In genomic region chr14:49892301-49892635, GRCh38 we compare ENCODE assay signal across 1 cellular context.
TF ChIP-seq lines count a peak whose summit lies in the region.

No MANE protein-coding gene starts in this region.

TF ChIP-seq in HepG2, 621 proteins besides CTCF, POLR2A, EP300 and RAD21 (continued from another document and continues in another):
- no peak for TF ChIP-seq ZNF546 (CRISPR knock-in tag; conservative IDR thresholded peaks at IDR 0.05)
- TF ChIP-seq TBX2 (CRISPR knock-in tag; IDR thresholded peaks at IDR 0.05; ENCODE audit: borderline replicate concordance) = no peak
- TF ChIP-seq MYNN (CRISPR knock-in tag; IDR thresholded peaks at IDR 0.05; ENCODE audit: low read depth) = no peak
- TF ChIP-seq, protein P1, sequence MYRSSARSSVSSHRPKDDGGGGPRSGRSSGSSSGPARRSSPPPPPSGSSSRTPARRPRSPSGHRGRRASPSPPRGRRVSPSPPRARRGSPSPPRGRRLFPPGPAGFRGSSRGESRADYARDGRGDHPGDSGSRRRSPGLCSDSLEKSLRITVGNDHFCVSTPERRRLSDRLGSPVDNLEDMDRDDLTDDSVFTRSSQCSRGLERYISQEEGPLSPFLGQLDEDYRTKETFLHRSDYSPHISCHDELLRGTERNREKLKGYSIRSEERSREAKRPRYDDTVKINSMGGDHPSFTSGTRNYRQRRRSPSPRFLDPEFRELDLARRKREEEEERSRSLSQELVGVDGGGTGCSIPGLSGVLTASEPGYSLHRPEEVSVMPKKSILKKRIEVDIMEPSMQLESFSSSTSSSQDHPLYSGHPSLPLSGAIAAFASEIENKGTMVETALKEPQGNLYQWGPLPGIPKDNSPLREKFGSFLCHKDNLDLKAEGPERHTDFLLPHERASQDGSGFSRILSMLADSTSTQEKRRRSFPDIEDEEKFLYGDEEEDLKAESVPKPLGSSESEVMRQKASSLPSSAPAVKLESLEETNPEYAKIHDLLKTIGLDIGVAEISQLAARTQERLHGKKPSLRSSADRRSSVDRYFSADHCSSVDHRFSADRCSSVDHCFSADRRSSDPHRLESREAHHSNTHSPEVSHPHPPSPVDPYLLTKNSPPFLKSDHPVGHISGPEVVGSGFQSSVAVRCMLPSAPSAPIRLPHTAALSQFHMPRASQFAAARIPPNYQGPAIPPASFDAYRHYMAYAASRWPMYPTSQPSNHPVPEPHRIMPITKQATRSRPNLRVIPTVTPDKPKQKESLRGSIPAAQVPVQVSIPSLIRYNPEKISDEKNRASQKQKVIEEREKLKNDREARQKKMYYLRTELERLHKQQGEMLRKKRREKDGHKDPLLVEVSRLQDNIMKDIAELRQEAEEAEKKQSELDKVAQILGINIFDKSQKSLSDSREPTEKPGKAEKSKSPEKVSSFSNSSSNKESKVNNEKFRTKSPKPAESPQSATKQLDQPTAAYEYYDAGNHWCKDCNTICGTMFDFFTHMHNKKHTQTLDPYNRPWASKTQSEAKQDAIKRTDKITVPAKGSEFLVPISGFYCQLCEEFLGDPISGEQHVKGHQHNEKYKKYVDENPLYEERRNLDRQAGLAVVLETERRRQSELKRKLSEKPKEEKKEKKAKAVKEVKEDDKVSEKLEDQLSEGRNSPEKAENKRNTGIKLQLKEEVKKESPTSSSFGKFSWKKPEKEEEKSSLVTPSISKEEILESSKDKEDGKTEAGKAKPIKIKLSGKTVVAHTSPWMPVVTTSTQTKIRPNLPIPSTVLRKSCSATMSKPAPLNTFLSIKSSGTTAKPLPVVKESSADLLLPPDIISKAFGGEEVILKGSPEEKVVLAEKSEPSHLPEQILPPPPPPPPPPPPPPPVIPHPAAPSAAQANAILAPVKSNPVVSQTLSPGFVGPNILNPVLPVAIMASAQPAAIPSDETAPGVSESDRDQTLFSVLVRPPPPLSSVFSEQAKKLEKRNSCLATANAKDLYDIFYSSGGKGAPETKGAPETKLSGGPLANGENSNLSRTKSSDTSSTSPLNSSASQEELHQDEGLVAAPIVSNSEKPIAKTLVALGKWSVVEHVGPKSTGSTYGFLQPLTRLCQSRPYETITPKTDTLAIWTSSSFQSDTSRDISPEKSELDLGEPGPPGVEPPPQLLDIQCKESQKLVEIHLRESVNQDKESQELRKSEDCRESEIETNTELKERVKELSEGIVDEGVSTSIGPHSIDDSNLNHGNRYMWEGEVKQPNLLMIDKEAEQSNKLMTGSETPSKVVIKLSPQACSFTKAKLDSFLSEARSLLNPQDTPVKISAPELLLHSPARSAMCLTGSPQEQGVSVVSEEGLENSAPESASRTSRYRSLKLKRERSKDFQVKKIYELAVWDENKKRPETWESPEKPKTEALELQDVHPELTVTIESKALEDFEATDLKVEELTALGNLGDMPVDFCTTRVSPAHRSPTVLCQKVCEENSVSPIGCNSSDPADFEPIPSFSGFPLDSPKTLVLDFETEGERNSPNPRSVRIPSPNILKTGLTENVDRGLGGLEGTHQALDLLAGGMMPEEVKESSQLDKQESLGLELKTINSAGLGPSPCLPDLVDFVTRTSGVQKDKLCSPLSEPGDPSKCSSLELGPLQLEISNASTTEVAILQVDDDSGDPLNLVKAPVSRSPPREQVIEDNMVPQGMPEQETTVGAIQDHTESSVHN (CRISPR knock-in tag; IDR thresholded peaks at IDR 0.05) = no peak
- no peak for TF ChIP-seq SP5 (CRISPR knock-in tag; IDR thresholded peaks at IDR 0.05; ENCODE audit: borderline replicate concordance, low read depth)
- TF ChIP-seq, protein P2, sequence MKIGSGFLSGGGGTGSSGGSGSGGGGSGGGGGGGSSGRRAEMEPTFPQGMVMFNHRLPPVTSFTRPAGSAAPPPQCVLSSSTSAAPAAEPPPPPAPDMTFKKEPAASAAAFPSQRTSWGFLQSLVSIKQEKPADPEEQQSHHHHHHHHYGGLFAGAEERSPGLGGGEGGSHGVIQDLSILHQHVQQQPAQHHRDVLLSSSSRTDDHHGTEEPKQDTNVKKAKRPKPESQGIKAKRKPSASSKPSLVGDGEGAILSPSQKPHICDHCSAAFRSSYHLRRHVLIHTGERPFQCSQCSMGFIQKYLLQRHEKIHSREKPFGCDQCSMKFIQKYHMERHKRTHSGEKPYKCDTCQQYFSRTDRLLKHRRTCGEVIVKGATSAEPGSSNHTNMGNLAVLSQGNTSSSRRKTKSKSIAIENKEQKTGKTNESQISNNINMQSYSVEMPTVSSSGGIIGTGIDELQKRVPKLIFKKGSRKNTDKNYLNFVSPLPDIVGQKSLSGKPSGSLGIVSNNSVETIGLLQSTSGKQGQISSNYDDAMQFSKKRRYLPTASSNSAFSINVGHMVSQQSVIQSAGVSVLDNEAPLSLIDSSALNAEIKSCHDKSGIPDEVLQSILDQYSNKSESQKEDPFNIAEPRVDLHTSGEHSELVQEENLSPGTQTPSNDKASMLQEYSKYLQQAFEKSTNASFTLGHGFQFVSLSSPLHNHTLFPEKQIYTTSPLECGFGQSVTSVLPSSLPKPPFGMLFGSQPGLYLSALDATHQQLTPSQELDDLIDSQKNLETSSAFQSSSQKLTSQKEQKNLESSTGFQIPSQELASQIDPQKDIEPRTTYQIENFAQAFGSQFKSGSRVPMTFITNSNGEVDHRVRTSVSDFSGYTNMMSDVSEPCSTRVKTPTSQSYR (CRISPR knock-in tag; IDR thresholded peaks at IDR 0.05; ENCODE audit: borderline replicate concordance) = no peak
- TF ChIP-seq, protein P3, sequence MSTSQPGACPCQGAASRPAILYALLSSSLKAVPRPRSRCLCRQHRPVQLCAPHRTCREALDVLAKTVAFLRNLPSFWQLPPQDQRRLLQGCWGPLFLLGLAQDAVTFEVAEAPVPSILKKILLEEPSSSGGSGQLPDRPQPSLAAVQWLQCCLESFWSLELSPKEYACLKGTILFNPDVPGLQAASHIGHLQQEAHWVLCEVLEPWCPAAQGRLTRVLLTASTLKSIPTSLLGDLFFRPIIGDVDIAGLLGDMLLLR (CRISPR knock-in tag; IDR thresholded peaks at IDR 0.05) = no peak
- TF ChIP-seq, protein P4, sequence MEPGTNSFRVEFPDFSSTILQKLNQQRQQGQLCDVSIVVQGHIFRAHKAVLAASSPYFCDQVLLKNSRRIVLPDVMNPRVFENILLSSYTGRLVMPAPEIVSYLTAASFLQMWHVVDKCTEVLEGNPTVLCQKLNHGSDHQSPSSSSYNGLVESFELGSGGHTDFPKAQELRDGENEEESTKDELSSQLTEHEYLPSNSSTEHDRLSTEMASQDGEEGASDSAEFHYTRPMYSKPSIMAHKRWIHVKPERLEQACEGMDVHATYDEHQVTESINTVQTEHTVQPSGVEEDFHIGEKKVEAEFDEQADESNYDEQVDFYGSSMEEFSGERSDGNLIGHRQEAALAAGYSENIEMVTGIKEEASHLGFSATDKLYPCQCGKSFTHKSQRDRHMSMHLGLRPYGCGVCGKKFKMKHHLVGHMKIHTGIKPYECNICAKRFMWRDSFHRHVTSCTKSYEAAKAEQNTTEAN (CRISPR knock-in tag; conservative IDR thresholded peaks at IDR 0.05) = no peak; the same call in 1 of the 2 replicates
- TF ChIP-seq ZFP1 (CRISPR knock-in tag; IDR thresholded peaks at IDR 0.05) = no peak
- TF ChIP-seq, protein P5, sequence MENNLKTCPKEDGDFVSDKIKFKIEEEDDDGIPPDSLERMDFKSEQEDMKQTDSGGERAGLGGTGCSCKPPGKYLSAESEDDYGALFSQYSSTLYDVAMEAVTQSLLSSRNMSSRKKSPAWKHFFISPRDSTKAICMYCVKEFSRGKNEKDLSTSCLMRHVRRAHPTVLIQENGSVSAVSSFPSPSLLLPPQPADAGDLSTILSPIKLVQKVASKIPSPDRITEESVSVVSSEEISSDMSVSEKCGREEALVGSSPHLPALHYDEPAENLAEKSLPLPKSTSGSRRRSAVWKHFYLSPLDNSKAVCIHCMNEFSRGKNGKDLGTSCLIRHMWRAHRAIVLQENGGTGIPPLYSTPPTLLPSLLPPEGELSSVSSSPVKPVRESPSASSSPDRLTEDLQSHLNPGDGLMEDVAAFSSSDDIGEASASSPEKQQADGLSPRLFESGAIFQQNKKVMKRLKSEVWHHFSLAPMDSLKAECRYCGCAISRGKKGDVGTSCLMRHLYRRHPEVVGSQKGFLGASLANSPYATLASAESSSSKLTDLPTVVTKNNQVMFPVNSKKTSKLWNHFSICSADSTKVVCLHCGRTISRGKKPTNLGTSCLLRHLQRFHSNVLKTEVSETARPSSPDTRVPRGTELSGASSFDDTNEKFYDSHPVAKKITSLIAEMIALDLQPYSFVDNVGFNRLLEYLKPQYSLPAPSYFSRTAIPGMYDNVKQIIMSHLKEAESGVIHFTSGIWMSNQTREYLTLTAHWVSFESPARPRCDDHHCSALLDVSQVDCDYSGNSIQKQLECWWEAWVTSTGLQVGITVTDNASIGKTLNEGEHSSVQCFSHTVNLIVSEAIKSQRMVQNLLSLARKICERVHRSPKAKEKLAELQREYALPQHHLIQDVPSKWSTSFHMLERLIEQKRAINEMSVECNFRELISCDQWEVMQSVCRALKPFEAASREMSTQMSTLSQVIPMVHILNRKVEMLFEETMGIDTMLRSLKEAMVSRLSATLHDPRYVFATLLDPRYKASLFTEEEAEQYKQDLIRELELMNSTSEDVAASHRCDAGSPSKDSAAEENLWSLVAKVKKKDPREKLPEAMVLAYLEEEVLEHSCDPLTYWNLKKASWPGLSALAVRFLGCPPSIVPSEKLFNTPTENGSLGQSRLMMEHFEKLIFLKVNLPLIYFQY (CRISPR knock-in tag; IDR thresholded peaks at IDR 0.05; ENCODE audit: borderline replicate concordance) = no peak
- no peak for TF ChIP-seq MEIS1 (CRISPR knock-in tag; IDR thresholded peaks at IDR 0.05; ENCODE audit: borderline replicate concordance)
- TF ChIP-seq ZNF772 (CRISPR knock-in tag; IDR thresholded peaks at IDR 0.05) = no peak
- no peak for TF ChIP-seq ZNF713 (CRISPR knock-in tag; IDR thresholded peaks at IDR 0.05)
- TF ChIP-seq ZNF263 (CRISPR knock-in tag; IDR thresholded peaks at IDR 0.05) = no peak
- TF ChIP-seq, protein P6, sequence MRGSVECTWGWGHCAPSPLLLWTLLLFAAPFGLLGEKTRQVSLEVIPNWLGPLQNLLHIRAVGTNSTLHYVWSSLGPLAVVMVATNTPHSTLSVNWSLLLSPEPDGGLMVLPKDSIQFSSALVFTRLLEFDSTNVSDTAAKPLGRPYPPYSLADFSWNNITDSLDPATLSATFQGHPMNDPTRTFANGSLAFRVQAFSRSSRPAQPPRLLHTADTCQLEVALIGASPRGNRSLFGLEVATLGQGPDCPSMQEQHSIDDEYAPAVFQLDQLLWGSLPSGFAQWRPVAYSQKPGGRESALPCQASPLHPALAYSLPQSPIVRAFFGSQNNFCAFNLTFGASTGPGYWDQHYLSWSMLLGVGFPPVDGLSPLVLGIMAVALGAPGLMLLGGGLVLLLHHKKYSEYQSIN (CRISPR knock-in tag; IDR thresholded peaks at IDR 0.05; ENCODE audit: borderline replicate concordance) = no peak
- TF ChIP-seq ZNF446 (CRISPR knock-in tag; IDR thresholded peaks at IDR 0.05) = no peak
- no peak for TF ChIP-seq SNAPC2 (CRISPR knock-in tag; IDR thresholded peaks at IDR 0.05)
- TF ChIP-seq, protein P7, sequence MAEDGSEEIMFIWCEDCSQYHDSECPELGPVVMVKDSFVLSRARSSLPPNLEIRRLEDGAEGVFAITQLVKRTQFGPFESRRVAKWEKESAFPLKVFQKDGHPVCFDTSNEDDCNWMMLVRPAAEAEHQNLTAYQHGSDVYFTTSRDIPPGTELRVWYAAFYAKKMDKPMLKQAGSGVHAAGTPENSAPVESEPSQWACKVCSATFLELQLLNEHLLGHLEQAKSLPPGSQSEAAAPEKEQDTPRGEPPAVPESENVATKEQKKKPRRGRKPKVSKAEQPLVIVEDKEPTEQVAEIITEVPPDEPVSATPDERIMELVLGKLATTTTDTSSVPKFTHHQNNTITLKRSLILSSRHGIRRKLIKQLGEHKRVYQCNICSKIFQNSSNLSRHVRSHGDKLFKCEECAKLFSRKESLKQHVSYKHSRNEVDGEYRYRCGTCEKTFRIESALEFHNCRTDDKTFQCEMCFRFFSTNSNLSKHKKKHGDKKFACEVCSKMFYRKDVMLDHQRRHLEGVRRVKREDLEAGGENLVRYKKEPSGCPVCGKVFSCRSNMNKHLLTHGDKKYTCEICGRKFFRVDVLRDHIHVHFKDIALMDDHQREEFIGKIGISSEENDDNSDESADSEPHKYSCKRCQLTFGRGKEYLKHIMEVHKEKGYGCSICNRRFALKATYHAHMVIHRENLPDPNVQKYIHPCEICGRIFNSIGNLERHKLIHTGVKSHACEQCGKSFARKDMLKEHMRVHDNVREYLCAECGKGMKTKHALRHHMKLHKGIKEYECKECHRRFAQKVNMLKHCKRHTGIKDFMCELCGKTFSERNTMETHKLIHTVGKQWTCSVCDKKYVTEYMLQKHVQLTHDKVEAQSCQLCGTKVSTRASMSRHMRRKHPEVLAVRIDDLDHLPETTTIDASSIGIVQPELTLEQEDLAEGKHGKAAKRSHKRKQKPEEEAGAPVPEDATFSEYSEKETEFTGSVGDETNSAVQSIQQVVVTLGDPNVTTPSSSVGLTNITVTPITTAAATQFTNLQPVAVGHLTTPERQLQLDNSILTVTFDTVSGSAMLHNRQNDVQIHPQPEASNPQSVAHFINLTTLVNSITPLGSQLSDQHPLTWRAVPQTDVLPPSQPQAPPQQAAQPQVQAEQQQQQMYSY (CRISPR knock-in tag; IDR thresholded peaks at IDR 0.05) = 0 out of 2 replicates have a peak, but pooled peaks have one; percentile 21
- TF ChIP-seq ZBTB2 (CRISPR knock-in tag; IDR thresholded peaks at IDR 0.05; ENCODE audit: low read depth) = no peak
- TF ChIP-seq CEBPB (IDR thresholded peaks at IDR 0.05; ENCODE audit: borderline replicate concordance, low read depth, low read length) = no peak
- TF ChIP-seq IKZF5 (CRISPR knock-in tag; IDR thresholded peaks at IDR 0.05) = 0 out of 2 replicates have a peak, but pooled peaks have one; percentile 3
- no peak for TF ChIP-seq ZNF780A (CRISPR knock-in tag; IDR thresholded peaks at IDR 0.05)
- TF ChIP-seq, protein P8, sequence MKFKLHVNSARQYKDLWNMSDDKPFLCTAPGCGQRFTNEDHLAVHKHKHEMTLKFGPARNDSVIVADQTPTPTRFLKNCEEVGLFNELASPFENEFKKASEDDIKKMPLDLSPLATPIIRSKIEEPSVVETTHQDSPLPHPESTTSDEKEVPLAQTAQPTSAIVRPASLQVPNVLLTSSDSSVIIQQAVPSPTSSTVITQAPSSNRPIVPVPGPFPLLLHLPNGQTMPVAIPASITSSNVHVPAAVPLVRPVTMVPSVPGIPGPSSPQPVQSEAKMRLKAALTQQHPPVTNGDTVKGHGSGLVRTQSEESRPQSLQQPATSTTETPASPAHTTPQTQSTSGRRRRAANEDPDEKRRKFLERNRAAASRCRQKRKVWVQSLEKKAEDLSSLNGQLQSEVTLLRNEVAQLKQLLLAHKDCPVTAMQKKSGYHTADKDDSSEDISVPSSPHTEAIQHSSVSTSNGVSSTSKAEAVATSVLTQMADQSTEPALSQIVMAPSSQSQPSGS (CRISPR knock-in tag; IDR thresholded peaks at IDR 0.05) = no peak
- TF ChIP-seq NKX3-1 (CRISPR knock-in tag; IDR thresholded peaks at IDR 0.05) = no peak
